19 cellular contexts compared by ENCODE assay signal in genomic region chr2:103445356-103445755, GRCh38.
DNase-seq lines count a peak whose midpoint lies in the region; TF ChIP-seq lines count a peak whose summit lies in the region.
"Had no signal": no experiment of that assay in that cellular context is flagged by ENCODE, and none has a peak within 500 bp of the region (broad histone marks: within the 10 kb centered on the region; RNA-seq: fewer than 3 reads in every experiment).

No MANE protein-coding gene starts in this region.

- H3K27ac ChIP-seq in iPS-20b (ENCODE audit: low read length), result no peak overlapping the region
- H3K27ac ChIP-seq in Peyer's patch, result no peak overlapping the region
- H3K27ac ChIP-seq: gastroesophageal sphincter, left ventricle myocardium inferior, psoas muscle, skin epidermis had no signal

- H3K27me3 ChIP-seq in iPS-20b (ENCODE audit: insufficient read depth, low read length) (no peaks in the 10 kb centered on the region), Peyer's patch (no peaks in the 10 kb centered on the region)
- H3K27me3 ChIP-seq: gastroesophageal sphincter had no signal

- peak overlapping the region; percentile 36; the same call in 1 of the 2 replicates for H3K4me3 ChIP-seq in iPS-20b (ENCODE audit: low read length)
- no peak overlapping the region for H3K4me3 ChIP-seq in Peyer's patch
- H3K4me3 ChIP-seq: gastroesophageal sphincter, left ventricle myocardium inferior, psoas muscle, skin epidermis had no signal

- H3K9ac ChIP-seq in iPS-20b (ENCODE audit: low read depth, low read length), result no peak overlapping the region

- peak; percentile 51 for DNase-seq in DMS53 treated with DMSO at 0.1 percent for 48 hours (lab: John Stamatoyannopoulos, UW; ENCODE audit: unreplicated experiment)
- DNase-seq in NCI-H1105 (lab: John Stamatoyannopoulos, UW), result peak; percentile 73
- DNase-seq in NCI-H524 treated with DMSO at 0.1 percent for 48 hours (lab: John Stamatoyannopoulos, UW), result peak; percentile 12
- DNase-seq in Peyer's patch, result no peak
- DNase-seq in germinal center (ENCODE audit: low spot score), result no peak
- no peak for DNase-seq in foreskin melanocyte
- DNase-seq: activated CD4-positive, alpha-beta memory T cell treated with anti-CD3 and anti-CD28 coated beads for 36 hours; activated naive CD4-positive, alpha-beta T cell treated with Interleukin-2 at 50 U/mL for 16 hours; AML-193; amygdala; Caco-2; H7; left ventricle myocardium inferior; psoas muscle; SIG-M5; stimulated activated CD4-positive, alpha-beta T cell treated with anti-CD3 and anti-CD28 coated beads, Interleukin-2, amount 100 ng/mL, for 48 hours had no signal

- peaks cover 3% of the 10 kb centered on the region; the same call in 1 of the 2 replicates for H3K4me1 ChIP-seq in iPS-20b (ENCODE audit: insufficient read depth, low read length)
- H3K4me1 ChIP-seq in Peyer's patch, result no peaks in the 10 kb centered on the region
- H3K4me1 ChIP-seq: Caco-2, gastroesophageal sphincter, left ventricle myocardium inferior, psoas muscle had no signal

- H3K9me3 ChIP-seq in iPS-20b (ENCODE audit: insufficient read depth, low read depth, low read length) (no peaks in the 10 kb centered on the region), Peyer's patch (no peaks in the 10 kb centered on the region)
- H3K9me3 ChIP-seq: Caco-2, gastroesophageal sphincter, left ventricle myocardium inferior, psoas muscle had no signal

- TF ChIP-seq CTCF in Peyer's patch (IDR thresholded peaks at IDR 0.05), result no peak

- H3K36me3 ChIP-seq in iPS-20b (ENCODE audit: insufficient read depth, low read depth, low read length) (no peaks in the 10 kb centered on the region), Peyer's patch (no peaks in the 10 kb centered on the region)
- H3K36me3 ChIP-seq: gastroesophageal sphincter, left ventricle myocardium inferior had no signal

- TF ChIP-seq POLR2A in Peyer's patch (IDR thresholded peaks at IDR 0.05), result no peak

Comparison
In these comparisons a context has a peak if more than half of its experiments do, and no peak if none do; other contexts are left out.
1. DNase-seq: peak in DMS53 treated with DMSO at 0.1 percent for 48 hours (single experiment), NCI-H1105 (single experiment) and NCI-H524 treated with DMSO at 0.1 percent for 48 hours (single experiment); none in Peyer's patch (0 of 3), germinal center (single experiment) and foreskin melanocyte (single experiment).